Comparison of ENCODE assay signal across 1 cellular context in the genomic region with DNA sequence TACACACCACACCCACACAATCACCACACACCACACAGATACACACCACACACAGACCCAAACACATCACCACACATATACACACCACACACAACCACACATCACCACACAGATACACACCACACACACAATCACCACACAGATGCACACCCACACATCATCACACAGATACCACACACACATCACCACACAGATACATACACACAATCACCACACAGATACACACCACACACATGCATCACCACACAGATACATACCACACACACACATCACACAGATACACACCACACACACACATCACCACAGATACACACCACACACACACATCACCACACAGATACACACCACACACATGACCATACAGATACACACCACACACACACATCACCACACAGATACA.
TF ChIP-seq lines count a peak whose summit lies in the region.

No MANE protein-coding gene starts in this region.

TF ChIP-seq in HEK293, 187 proteins besides CTCF, POLR2A, EP300 and RAD21 (continued from another document):
- TF ChIP-seq, protein P1, sequence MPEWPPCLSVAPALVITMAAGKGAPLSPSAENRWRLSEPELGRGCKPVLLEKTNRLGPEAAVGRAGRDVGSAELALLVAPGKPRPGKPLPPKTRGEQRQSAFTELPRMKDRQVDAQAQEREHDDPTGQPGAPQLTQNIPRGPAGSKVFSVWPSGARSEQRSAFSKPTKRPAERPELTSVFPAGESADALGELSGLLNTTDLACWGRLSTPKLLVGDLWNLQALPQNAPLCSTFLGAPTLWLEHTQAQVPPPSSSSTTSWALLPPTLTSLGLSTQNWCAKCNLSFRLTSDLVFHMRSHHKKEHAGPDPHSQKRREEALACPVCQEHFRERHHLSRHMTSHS (tag by site-specific recombination; IDR thresholded peaks at IDR 0.05): peak; percentile 63
- no peak for TF ChIP-seq ZNF747 (tag by site-specific recombination; IDR thresholded peaks at IDR 0.05)
- peak; percentile 46; the same call in 1 of the 2 replicates for TF ChIP-seq ZNF148 (tag by site-specific recombination; IDR thresholded peaks at IDR 0.05; ENCODE audit: borderline replicate concordance)
- TF ChIP-seq ZFHX2 (tag by site-specific recombination; conservative IDR thresholded peaks at IDR 0.05): no peak; the same call in 1 of the 2 replicates
- TF ChIP-seq GLIS2 (tag by site-specific recombination; IDR thresholded peaks at IDR 0.05): no peak
- no peak for TF ChIP-seq ZNF529 (tag by site-specific recombination; IDR thresholded peaks at IDR 0.05; ENCODE audit: insufficient replicate concordance)
- TF ChIP-seq, protein P2, sequence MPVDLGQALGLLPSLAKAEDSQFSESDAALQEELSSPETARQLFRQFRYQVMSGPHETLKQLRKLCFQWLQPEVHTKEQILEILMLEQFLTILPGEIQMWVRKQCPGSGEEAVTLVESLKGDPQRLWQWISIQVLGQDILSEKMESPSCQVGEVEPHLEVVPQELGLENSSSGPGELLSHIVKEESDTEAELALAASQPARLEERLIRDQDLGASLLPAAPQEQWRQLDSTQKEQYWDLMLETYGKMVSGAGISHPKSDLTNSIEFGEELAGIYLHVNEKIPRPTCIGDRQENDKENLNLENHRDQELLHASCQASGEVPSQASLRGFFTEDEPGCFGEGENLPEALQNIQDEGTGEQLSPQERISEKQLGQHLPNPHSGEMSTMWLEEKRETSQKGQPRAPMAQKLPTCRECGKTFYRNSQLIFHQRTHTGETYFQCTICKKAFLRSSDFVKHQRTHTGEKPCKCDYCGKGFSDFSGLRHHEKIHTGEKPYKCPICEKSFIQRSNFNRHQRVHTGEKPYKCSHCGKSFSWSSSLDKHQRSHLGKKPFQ (tag by site-specific recombination; IDR thresholded peaks at IDR 0.05): peak; percentile 91
- no peak for TF ChIP-seq ZBTB7A (tag by site-specific recombination; IDR thresholded peaks at IDR 0.05; ENCODE audit: low read depth)
- TF ChIP-seq EGR2 (tag by site-specific recombination; IDR thresholded peaks at IDR 0.05; ENCODE audit: low read depth): peak; percentile 28; the same call in 1 of the 2 replicates
- peak; percentile 52 for TF ChIP-seq ZNF707 (tag by site-specific recombination; IDR thresholded peaks at IDR 0.05)
- peak; percentile 62; the same call in 1 of the 2 replicates for TF ChIP-seq ZNF202 (tag by site-specific recombination; IDR thresholded peaks at IDR 0.05; ENCODE audit: borderline replicate concordance)
- no peak for TF ChIP-seq ZNF2 (tag by site-specific recombination; IDR thresholded peaks at IDR 0.05)
